In the genomic region with DNA sequence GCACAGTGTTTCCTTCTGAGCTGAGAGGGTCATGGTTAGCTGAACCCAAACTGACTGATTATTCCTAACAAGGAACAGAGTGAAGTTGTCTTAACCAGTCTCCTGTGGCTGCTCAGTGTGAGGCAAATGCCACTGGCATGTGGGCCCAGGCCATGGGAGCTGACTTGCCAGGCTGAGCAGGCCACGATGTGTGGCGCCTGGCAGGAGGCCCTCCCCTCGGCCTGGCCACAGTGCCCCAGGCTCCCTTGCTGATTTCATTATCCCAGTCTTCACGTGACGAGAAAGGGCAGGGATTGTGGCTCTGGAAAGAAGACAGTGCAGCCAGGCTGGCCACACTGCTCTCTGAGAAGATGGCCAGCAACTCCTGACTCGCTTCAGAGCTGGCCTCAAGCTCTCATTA, we compare ENCODE assay signal across 23 cellular contexts. TPM values are rescaled to one million over a fixed set of nuclear protein-coding genes. Genes with fewer than 3 reads are reported as not detected.
"Had no signal": no experiment of that assay in that cellular context is flagged by ENCODE, and none has a peak within 500 bp of the region (broad histone marks: within the 10 kb centered on the region; RNA-seq: fewer than 3 reads in every experiment).

No MANE protein-coding gene starts in this region.

- H3K4me1 ChIP-seq: esophagus squamous epithelium, foreskin keratinocyte, right lobe of liver, vagina had no signal

- H3K4me3 Mint-ChIP-seq: activated naive CD8-positive, alpha-beta T cell; activated T-cell treated with anti-CD3 and anti-CD28 coated beads, Interleukin-2, amount 50 U/mL, for 72 hours; stimulated activated memory B cell treated with anti-CD40 and anti-IgM and Interleukin-4, amounts not matched to agents 10 μg/mL and 1 μg/mL and 100 μg/mL, for 72 hours had no signal

- H3K4me3 ChIP-seq: esophagus squamous epithelium, right lobe of liver, thoracic aorta, vagina had no signal

- H3K27ac Mint-ChIP-seq: activated naive CD8-positive, alpha-beta T cell; activated T-cell treated with anti-CD3 and anti-CD28 coated beads, Interleukin-2, amount 50 U/mL, for 72 hours; stimulated activated memory B cell treated with anti-CD40 and anti-IgM and Interleukin-4, amounts not matched to agents 10 μg/mL and 1 μg/mL and 100 μg/mL, for 72 hours had no signal

- H3K27me3 ChIP-seq: esophagus squamous epithelium, right lobe of liver, vagina had no signal

- H3K27ac ChIP-seq: esophagus squamous epithelium, foreskin keratinocyte, right lobe of liver, thoracic aorta, vagina, VCaP had no signal

- H3K4me1 Mint-ChIP-seq: stimulated activated memory B cell treated with anti-CD40 and anti-IgM and Interleukin-4, amounts not matched to agents 10 μg/mL and 1 μg/mL and 100 μg/mL, for 72 hours had no signal

- H3K36me3 Mint-ChIP-seq: activated naive CD8-positive, alpha-beta T cell; stimulated activated memory B cell treated with anti-CD40 and anti-IgM and Interleukin-4, amounts not matched to agents 10 μg/mL and 1 μg/mL and 100 μg/mL, for 72 hours had no signal

- ATAC-seq: activated T-cell treated with anti-CD3 and anti-CD28 coated beads, Interleukin-2, amount 50 U/mL, for 72 hours; foreskin keratinocyte; left lobe of liver; right lobe of liver; stimulated activated memory B cell treated with anti-CD40 and anti-IgM and Interleukin-4, amounts not matched to agents 10 μg/mL and 1 μg/mL and 100 μg/mL, for 72 hours had no signal

- H3K36me3 ChIP-seq: right lobe of liver, thoracic aorta, vagina had no signal

- DNase-seq: activated CD4-positive, CD25-positive, alpha-beta regulatory T cell treated with anti-CD3 and anti-CD28 coated beads, Interleukin-2, amount 50 U/mL, for 72 hours; activated gamma-delta T cell; activated T-cell treated with anti-CD3 and anti-CD28 coated beads, Interleukin-2, amount 50 U/mL, for 72 hours; dermis blood vessel endothelial cell; effector memory CD4-positive, alpha-beta T cell; esophagus squamous epithelium; foreskin keratinocyte; glutamatergic neuron; hippocampal formation; islet precursor cell; midbrain; right lobe of liver; stimulated activated CD4-positive, alpha-beta T cell treated with anti-CD3 and anti-CD28 coated beads, Interleukin-4, amount 100 ng/mL, for 4 hours; SW 1271; T-helper 2 cell had no signal

- H3K9me3 ChIP-seq: esophagus squamous epithelium, right lobe of liver, thoracic aorta, vagina had no signal

- H3K27me3 Mint-ChIP-seq: activated naive CD8-positive, alpha-beta T cell had no signal

RNA-seq across cellular contexts. Expression of a gene that starts 58.8 kb away (rescaled TPM):
- total RNA-seq: activated CD8-positive, alpha-beta memory T cell treated with anti-CD3 and anti-CD28 coated beads for 36 hours had no signal
- polyA plus RNA-seq: neural cell had no signal
